1 cellular context compared by ENCODE assay signal in genomic region chr21:45545691-45546531, GRCh38.
TF ChIP-seq lines count a peak whose summit lies in the region.

No MANE protein-coding gene starts in this region.

TF ChIP-seq in H1, 55 proteins besides CTCF, POLR2A, EP300 and RAD21:
- TF ChIP-seq POU5F1 (IDR thresholded peaks at IDR 0.05; ENCODE audit: low read depth, low read length) = no peak
- no peak for TF ChIP-seq CBX8 (IDR thresholded peaks at IDR 0.05; ENCODE audit: borderline replicate concordance, low read depth, low read length)
- TF ChIP-seq SRF (IDR thresholded peaks at IDR 0.05; ENCODE audit: low read depth, low read length) = no peak
- TF ChIP-seq SUZ12 (IDR thresholded peaks at IDR 0.05; ENCODE audit: low read length) = no peak
- no peak for TF ChIP-seq BACH1 (IDR thresholded peaks at IDR 0.05; ENCODE audit: low read length)
- TF ChIP-seq BRCA1 (IDR thresholded peaks at IDR 0.05; ENCODE audit: low read depth, low read length) = no peak
- TF ChIP-seq ASH2L (IDR thresholded peaks at IDR 0.05; ENCODE audit: low read length) = no peak
- no peak for TF ChIP-seq SP1 (IDR thresholded peaks at IDR 0.05; ENCODE audit: low read depth, low read length)
- no peak for TF ChIP-seq HDAC6 (IDR thresholded peaks at IDR 0.05; ENCODE audit: low read depth, low read length)
